In the genomic region with DNA sequence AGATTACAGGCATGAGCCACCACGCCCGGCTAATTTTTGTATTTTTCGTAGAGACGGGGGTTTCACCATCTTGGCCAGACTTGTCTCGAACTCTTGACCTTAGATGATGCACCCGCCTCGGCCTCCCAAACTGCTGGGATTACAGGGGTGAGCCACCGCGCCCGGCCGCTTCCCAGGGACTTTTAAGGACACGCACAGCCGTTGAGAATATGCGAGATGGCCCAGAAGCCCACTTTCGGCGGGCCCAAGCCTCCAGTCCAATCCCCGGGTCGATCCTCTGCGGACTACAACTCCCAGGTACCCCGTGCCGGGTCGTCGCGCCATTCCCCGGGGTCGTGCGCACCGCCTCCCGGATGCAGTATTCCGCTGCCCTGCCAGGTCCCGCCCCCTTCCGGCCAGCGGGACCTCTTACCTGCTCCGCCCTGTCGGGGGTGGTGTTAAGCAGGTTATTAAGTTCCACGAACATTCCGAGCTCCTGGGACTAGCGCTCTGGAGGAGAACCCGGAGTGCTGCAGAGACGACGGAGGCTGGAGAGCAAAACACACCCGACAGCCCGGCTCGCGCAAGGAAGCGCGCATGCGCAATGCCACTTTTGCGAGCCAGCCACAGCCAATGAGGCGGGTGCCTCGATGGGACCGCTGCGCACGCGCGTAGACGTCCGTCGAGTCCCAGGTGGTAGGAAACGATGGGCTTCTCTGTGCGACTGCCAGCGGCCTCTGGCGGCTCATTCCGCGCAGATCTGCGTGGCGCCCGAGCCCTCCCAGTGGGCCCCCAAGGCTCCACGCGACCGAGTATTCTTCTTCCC, we compare ENCODE assay signal across 1 cellular context.
A peak's percentile ranks its signal among the peaks of the same experiment; 100 is the strongest.
TF ChIP-seq lines count a peak whose summit lies in the region.

A gene with protein sequence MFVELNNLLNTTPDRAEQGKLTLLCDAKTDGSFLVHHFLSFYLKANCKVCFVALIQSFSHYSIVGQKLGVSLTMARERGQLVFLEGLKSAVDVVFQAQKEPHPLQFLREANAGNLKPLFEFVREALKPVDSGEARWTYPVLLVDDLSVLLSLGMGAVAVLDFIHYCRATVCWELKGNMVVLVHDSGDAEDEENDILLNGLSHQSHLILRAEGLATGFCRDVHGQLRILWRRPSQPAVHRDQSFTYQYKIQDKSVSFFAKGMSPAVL (minus strand): TSS at position 588 of the 805 bp plus-strand sequence. CDS start 122 bp downstream, at position 466.

TF ChIP-seq in HepG2, 621 proteins besides CTCF, POLR2A, EP300 and RAD21 (continued from another document and continues in another):
- TF ChIP-seq, protein P1, sequence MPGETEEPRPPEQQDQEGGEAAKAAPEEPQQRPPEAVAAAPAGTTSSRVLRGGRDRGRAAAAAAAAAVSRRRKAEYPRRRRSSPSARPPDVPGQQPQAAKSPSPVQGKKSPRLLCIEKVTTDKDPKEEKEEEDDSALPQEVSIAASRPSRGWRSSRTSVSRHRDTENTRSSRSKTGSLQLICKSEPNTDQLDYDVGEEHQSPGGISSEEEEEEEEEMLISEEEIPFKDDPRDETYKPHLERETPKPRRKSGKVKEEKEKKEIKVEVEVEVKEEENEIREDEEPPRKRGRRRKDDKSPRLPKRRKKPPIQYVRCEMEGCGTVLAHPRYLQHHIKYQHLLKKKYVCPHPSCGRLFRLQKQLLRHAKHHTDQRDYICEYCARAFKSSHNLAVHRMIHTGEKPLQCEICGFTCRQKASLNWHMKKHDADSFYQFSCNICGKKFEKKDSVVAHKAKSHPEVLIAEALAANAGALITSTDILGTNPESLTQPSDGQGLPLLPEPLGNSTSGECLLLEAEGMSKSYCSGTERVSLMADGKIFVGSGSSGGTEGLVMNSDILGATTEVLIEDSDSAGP (CRISPR knock-in tag; IDR thresholded peaks at IDR 0.05; ENCODE audit: borderline replicate concordance), result peak; percentile 78; the same call in 1 of the 2 replicates
- TF ChIP-seq GATAD2A (CRISPR knock-in tag; IDR thresholded peaks at IDR 0.05) (peak; percentile 54), SP5 (CRISPR knock-in tag; IDR thresholded peaks at IDR 0.05; ENCODE audit: borderline replicate concordance, low read depth) (peak; percentile 79; the same call in 1 of the 2 replicates), ZBTB40 (IDR thresholded peaks at IDR 0.05) (peak; percentile 52), ZBTB40 (CRISPR knock-in tag; IDR thresholded peaks at IDR 0.05) (peak; percentile 75), AKAP8 (CRISPR knock-in tag; IDR thresholded peaks at IDR 0.05) (0 out of 2 replicates have a peak, but pooled peaks have one; percentile 44), ZNF768 (CRISPR knock-in tag; IDR thresholded peaks at IDR 0.05) (peak; percentile 50; the same call in 1 of the 2 replicates), ZFP82 (CRISPR knock-in tag; IDR thresholded peaks at IDR 0.05; ENCODE audit: borderline replicate concordance) (no peak), THAP8 (CRISPR knock-in tag; IDR thresholded peaks at IDR 0.05; ENCODE audit: borderline replicate concordance) (no peak), TBX3 (IDR thresholded peaks at IDR 0.05; ENCODE audit: borderline replicate concordance) (no peak), ZNF276 (CRISPR knock-in tag; IDR thresholded peaks at IDR 0.05; ENCODE audit: low read depth) (no peak), RFXAP (CRISPR knock-in tag; IDR thresholded peaks at IDR 0.05; ENCODE audit: borderline replicate concordance) (peak; percentile 21; the same call in 1 of the 2 replicates), MYNN (CRISPR knock-in tag; IDR thresholded peaks at IDR 0.05; ENCODE audit: low read depth) (no peak; the same call in 1 of the 2 replicates), PCBP1 (IDR thresholded peaks at IDR 0.05; ENCODE audit: borderline replicate concordance, low read depth, low read length) (peak; percentile 48; the same call in 1 of the 2 replicates), MLXIP (CRISPR knock-in tag; IDR thresholded peaks at IDR 0.05; ENCODE audit: borderline replicate concordance) (no peak), NFRKB (IDR thresholded peaks at IDR 0.05) (no peak), MEF2D (CRISPR knock-in tag; IDR thresholded peaks at IDR 0.05) (peak; percentile 75), SMC3 (IDR thresholded peaks at IDR 0.05; ENCODE audit: low read length) (no peak; the same call in 1 of the 2 replicates), NAIF1 (CRISPR knock-in tag; IDR thresholded peaks at IDR 0.05; ENCODE audit: borderline replicate concordance) (no peak), ZNF781 (CRISPR knock-in tag; IDR thresholded peaks at IDR 0.05; ENCODE audit: borderline replicate concordance, not compliant biosample characterization) (peak; percentile 85), THYN1 (CRISPR knock-in tag; IDR thresholded peaks at IDR 0.05; ENCODE audit: borderline replicate concordance, low read depth) (0 out of 2 replicates have a peak, but pooled peaks have one; percentile 38), RAD51 (IDR thresholded peaks at IDR 0.05; ENCODE audit: borderline replicate concordance) (no peak), FOXA1 (IDR thresholded peaks at IDR 0.05) (no peak), FOXA1 (CRISPR knock-in tag; IDR thresholded peaks at IDR 0.05) (no peak), NCOA2 (CRISPR knock-in tag; IDR thresholded peaks at IDR 0.05) (no peak), ZNF784 (CRISPR knock-in tag; IDR thresholded peaks at IDR 0.05; ENCODE audit: borderline replicate concordance) (peak; percentile 90), HMG20A (CRISPR knock-in tag; IDR thresholded peaks at IDR 0.05; ENCODE audit: borderline replicate concordance) (no peak), SRY (CRISPR knock-in tag; IDR thresholded peaks at IDR 0.05) (no peak; the same call in 1 of the 2 replicates), HDAC1 (CRISPR knock-in tag; IDR thresholded peaks at IDR 0.05) (0 out of 2 replicates have a peak, but pooled peaks have one; percentile 53), NCOR1 (IDR thresholded peaks at IDR 0.05; ENCODE audit: borderline replicate concordance, low read length) (no peak), KDM5B (CRISPR knock-in tag; IDR thresholded peaks at IDR 0.05; ENCODE audit: borderline replicate concordance) (peak; percentile 89)
- TF ChIP-seq, protein P2, sequence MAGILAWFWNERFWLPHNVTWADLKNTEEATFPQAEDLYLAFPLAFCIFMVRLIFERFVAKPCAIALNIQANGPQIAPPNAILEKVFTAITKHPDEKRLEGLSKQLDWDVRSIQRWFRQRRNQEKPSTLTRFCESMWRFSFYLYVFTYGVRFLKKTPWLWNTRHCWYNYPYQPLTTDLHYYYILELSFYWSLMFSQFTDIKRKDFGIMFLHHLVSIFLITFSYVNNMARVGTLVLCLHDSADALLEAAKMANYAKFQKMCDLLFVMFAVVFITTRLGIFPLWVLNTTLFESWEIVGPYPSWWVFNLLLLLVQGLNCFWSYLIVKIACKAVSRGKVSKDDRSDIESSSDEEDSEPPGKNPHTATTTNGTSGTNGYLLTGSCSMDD (CRISPR knock-in tag; IDR thresholded peaks at IDR 0.05), result no peak
- TF ChIP-seq, protein P3, sequence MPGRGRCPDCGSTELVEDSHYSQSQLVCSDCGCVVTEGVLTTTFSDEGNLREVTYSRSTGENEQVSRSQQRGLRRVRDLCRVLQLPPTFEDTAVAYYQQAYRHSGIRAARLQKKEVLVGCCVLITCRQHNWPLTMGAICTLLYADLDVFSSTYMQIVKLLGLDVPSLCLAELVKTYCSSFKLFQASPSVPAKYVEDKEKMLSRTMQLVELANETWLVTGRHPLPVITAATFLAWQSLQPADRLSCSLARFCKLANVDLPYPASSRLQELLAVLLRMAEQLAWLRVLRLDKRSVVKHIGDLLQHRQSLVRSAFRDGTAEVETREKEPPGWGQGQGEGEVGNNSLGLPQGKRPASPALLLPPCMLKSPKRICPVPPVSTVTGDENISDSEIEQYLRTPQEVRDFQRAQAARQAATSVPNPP (CRISPR knock-in tag; IDR thresholded peaks at IDR 0.05), result peak; percentile 74; the same call in 1 of the 2 replicates
